ENCODE assay signal across 29 cellular contexts in the genomic region with DNA sequence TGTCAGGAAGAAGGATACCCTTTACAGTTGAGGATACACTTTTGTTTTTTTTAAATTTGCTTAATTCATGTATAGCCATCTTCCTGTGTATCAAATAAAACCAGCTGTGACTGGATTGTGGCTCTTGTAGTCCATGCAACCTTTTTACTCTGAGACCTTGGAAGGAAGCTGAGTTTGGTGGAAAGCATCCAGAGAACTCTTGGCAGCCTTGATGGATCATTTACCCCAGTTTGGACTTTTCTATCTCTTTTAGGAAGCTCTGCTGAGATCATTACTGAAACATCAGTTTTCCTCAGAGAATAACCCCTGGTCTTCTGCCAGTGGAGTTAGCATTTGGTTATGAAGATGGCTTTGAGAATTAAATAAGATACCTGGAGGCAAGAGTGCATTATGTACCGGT. TPM values are rescaled to one million over a fixed set of nuclear protein-coding genes. Genes with fewer than 3 reads are reported as not detected.
DNase-seq lines count a peak whose midpoint lies in the region; ATAC-seq and TF ChIP-seq lines count a peak whose summit lies in the region.
"Had no signal": no experiment of that assay in that cellular context is flagged by ENCODE, and none has a peak within 500 bp of the region (broad histone marks: within the 10 kb centered on the region; RNA-seq: fewer than 3 reads in every experiment).

No MANE protein-coding gene starts in this region.

- peaks cover 20% of the 10 kb centered on the region for H3K9me3 Mint-ChIP-seq in nephron
- H3K9me3 Mint-ChIP-seq: activated naive CD4-positive, alpha-beta T cell treated with anti-CD3 and anti-CD28 coated beads, Interleukin-2, amount 10 ng/mL, durations not matched to agents 7 days and 5 days; activated T-cell treated with anti-CD3 and anti-CD28 coated beads, Interleukin-2, amount 50 U/mL, for 72 hours; central memory CD8-positive, alpha-beta T cell had no signal

- no peaks in the 10 kb centered on the region for H3K27me3 Mint-ChIP-seq in nephron (ENCODE audit: low read depth)

- H3K4me1 Mint-ChIP-seq in nephron: peaks cover 31% of the 10 kb centered on the region
- H3K4me1 Mint-ChIP-seq: activated CD4-positive, alpha-beta T cell treated with anti-CD3 and anti-CD28 coated beads, Interleukin-2, amount 10 ng/mL, durations not matched to agents 7 days and 5 days; activated CD8-positive, alpha-beta memory T cell treated with anti-CD3 and anti-CD28 coated beads, Interleukin-2, amount 10 ng/mL, durations not matched to agents 7 days and 5 days; activated naive CD4-positive, alpha-beta T cell treated with anti-CD3 and anti-CD28 coated beads, Interleukin-2, amount 10 ng/mL, durations not matched to agents 7 days and 5 days; central memory CD8-positive, alpha-beta T cell had no signal

- no peaks in the 10 kb centered on the region for H3K27me3 ChIP-seq in MG63
- H3K27me3 ChIP-seq: BLaER1 treated with 17β-estradiol and CSF1 and Interleukin-3, amounts not matched to agents 10 nM and 100 nM; hepatocyte; neural progenitor cell had no signal

- no peak overlapping the region for H3K4me3 Mint-ChIP-seq in nephron
- H3K4me3 Mint-ChIP-seq: activated CD4-positive, alpha-beta T cell treated with anti-CD3 and anti-CD28 coated beads, Interleukin-2, amount 10 ng/mL, durations not matched to agents 7 days and 5 days; activated CD8-positive, alpha-beta memory T cell treated with anti-CD3 and anti-CD28 coated beads, Interleukin-2, amount 10 ng/mL, durations not matched to agents 7 days and 5 days; activated naive CD4-positive, alpha-beta T cell treated with anti-CD3 and anti-CD28 coated beads, Interleukin-2, amount 10 ng/mL, durations not matched to agents 7 days and 5 days; activated T-cell treated with anti-CD3 and anti-CD28 coated beads, Interleukin-2, amount 50 U/mL, for 72 hours; central memory CD8-positive, alpha-beta T cell; neural progenitor cell had no signal

- peaks cover 3% of the 10 kb centered on the region for H3K36me3 Mint-ChIP-seq in nephron (ENCODE audit: low read depth)
- H3K36me3 Mint-ChIP-seq: activated naive CD4-positive, alpha-beta T cell treated with anti-CD3 and anti-CD28 coated beads, Interleukin-2, amount 10 ng/mL, durations not matched to agents 7 days and 5 days had no signal

- no peak for ATAC-seq in HG02678 (IDR thresholded peaks at IDR 0.05; ENCODE audit: unreplicated experiment)
- ATAC-seq: activated CD8-positive, alpha-beta memory T cell treated with anti-CD3 and anti-CD28 coated beads, Interleukin-2, amount 10 ng/mL, durations not matched to agents 7 days and 5 days; activated T-cell treated with anti-CD3 and anti-CD28 coated beads, Interleukin-2, amount 50 U/mL, for 72 hours; foreskin keratinocyte; HCT116; lower lobe of right lung had no signal

- H3K9me3 ChIP-seq in MG63: peaks cover 8% of the 10 kb centered on the region
- H3K9me3 ChIP-seq: lower lobe of right lung had no signal

- TF ChIP-seq CTCF in AG09319 (IDR thresholded peaks at IDR 0.05; ENCODE audit: low read depth, low read length) (no peak), fibroblast of pulmonary artery (IDR thresholded peaks at IDR 0.05; ENCODE audit: low read length, missing control alignments) (no peak), nephron (IDR thresholded peaks at IDR 0.05; ENCODE audit: unreplicated experiment in 3 of 3) (no peak)

- peak overlapping the region in 2 of 3 experiments; percentile 70 to 71 for H3K27ac Mint-ChIP-seq in nephron
- H3K27ac Mint-ChIP-seq: activated CD4-positive, alpha-beta T cell treated with anti-CD3 and anti-CD28 coated beads, Interleukin-2, amount 10 ng/mL, durations not matched to agents 7 days and 5 days; activated CD8-positive, alpha-beta memory T cell treated with anti-CD3 and anti-CD28 coated beads, Interleukin-2, amount 10 ng/mL, durations not matched to agents 7 days and 5 days; activated T-cell treated with anti-CD3 and anti-CD28 coated beads, Interleukin-2, amount 50 U/mL, for 72 hours; neural progenitor cell had no signal

- no peaks in the 10 kb centered on the region for H3K36me3 ChIP-seq in MG63
- H3K36me3 ChIP-seq: lower lobe of right lung, neural progenitor cell had no signal

- peak; percentile 20 for DNase-seq in AG09319 (ENCODE audit: extremely low read depth, low read depth)
- peak; percentile 33 for DNase-seq in MG63
- peak; percentile 54 for DNase-seq in fibroblast of pulmonary artery (ENCODE audit: low read depth)
- no peak for DNase-seq in SK-N-DZ (ENCODE audit: low spot score)
- DNase-seq in NCI-H345 (lab: John Stamatoyannopoulos, UW): no peak
- DNase-seq in GM19240 (ENCODE audit: insufficient read length, low spot score): no peak
- DNase-seq: activated CD4-positive, alpha-beta T cell treated with anti-CD3 and anti-CD28 coated beads, Interleukin-2, amount 10 ng/mL, durations not matched to agents 7 days and 5 days; activated CD8-positive, alpha-beta memory T cell treated with anti-CD3 and anti-CD28 coated beads, Interleukin-2, amount 10 ng/mL, durations not matched to agents 7 days and 5 days; activated naive CD4-positive, alpha-beta T cell treated with anti-CD3 and anti-CD28 coated beads, Interleukin-2, amount 10 ng/mL, durations not matched to agents 7 days and 5 days; activated T-cell treated with anti-CD3 and anti-CD28 coated beads, Interleukin-2, amount 50 U/mL, for 72 hours; COR-L47; foreskin keratinocyte; lower lobe of right lung; NCI-H2029 treated with DMSO at 0.1 percent for 48 hours; NCI-H226; small intestine had no signal

- H3K4me3 ChIP-seq in MG63 (no peak overlapping the region), fibroblast of pulmonary artery (replicated peaks; ENCODE audit: low read depth, low read length) (no peak overlapping the region)
- H3K4me3 ChIP-seq: BLaER1 treated with 17β-estradiol and CSF1 and Interleukin-3, amounts not matched to agents 10 nM and 100 nM; hepatocyte; lower lobe of right lung; neural progenitor cell had no signal

RNA-seq across cellular contexts. Expression of a gene that starts 21.2 kb away (rescaled TPM):
- not detected in 2 replicates for total RNA-seq in MG63 (2014; rRNA removed; shearing (Covaris generic); ENCODE audit: low replicate concordance)
- not detected in 2 replicates for polyA plus RNA-seq in SK-N-DZ (2014; cell fraction: cytosol; rRNA removed)
- polyA plus RNA-seq in SK-N-DZ (2014; cell fraction: nucleus; rRNA removed): not detected in 2 replicates
- total RNA-seq: A673; activated CD4-positive, alpha-beta T cell treated with anti-CD3 and anti-CD28 coated beads, Interleukin-2, amount 10 ng/mL, durations not matched to agents 7 days and 5 days; activated CD8-positive, alpha-beta memory T cell treated with anti-CD3 and anti-CD28 coated beads, Interleukin-2, amount 10 ng/mL, durations not matched to agents 7 days and 5 days; activated T-cell treated with anti-CD3 and anti-CD28 coated beads, Interleukin-2, amount 50 U/mL, for 72 hours; dermis microvascular lymphatic vessel endothelial cell; foreskin keratinocyte; mucosa of gallbladder; OCI-LY7; posterior vena cava; temporal lobe had no signal
- polyA plus RNA-seq: foreskin keratinocyte, hepatocyte had no signal

RNA-seq across cellular contexts. Expression of a gene that starts 38.8 kb away (rescaled TPM):
- 232 and 372 TPM in 2 replicates for total RNA-seq in MG63 (2014; rRNA removed; shearing (Covaris generic); ENCODE audit: low replicate concordance)
- polyA plus RNA-seq in SK-N-DZ (2014; cell fraction: cytosol; rRNA removed): 82.2 and 96.7 TPM in 2 replicates
- polyA plus RNA-seq in SK-N-DZ (2014; cell fraction: nucleus; rRNA removed): 47.3 and 53.3 TPM in 2 replicates

Comparison
In these comparisons a context has a peak if more than half of its experiments do, and no peak if none do; other contexts are left out.
1. DNase-seq: peak in AG09319 (single experiment), MG63 (single experiment) and fibroblast of pulmonary artery (single experiment); none in SK-N-DZ (single experiment), NCI-H345 (single experiment) and GM19240 (single experiment).